18 cellular contexts compared by ENCODE assay signal in the genomic region with DNA sequence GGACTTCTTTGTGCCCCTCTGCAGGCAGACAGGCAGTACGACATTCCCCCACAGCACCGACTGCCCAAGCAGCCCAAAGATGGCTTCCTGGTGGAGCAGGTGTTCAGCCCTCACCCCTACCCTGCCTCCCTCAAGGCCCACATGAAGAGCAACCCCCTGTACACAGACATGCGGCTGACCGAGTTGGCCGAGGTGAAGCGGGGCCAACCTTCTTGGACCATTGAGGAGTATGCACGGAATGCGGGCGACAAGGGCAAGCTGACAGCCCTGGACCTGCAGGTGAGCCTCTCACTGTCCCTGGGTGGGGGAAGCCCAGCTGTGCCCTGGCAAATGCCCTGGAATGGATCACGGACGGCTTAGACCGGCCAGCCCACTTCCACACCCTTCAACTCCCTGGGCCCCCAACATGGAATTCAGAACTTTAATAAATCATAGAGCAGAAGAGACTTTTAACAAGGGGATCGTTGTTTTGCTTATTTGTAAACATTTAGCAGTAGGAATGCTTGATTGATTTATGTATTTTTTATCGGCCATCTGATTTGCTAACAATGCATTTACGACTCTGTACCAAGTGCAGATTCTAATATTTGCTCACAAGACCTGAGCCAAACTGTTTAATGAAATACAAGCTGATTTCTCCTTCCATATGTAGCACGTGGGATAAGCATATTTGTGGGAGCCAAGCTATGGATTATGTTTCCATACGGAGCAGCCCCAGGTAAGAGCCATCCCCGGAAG. TPM values are rescaled to one million over a fixed set of nuclear protein-coding genes. Genes with fewer than 3 reads are reported as not detected.
A peak's percentile ranks its signal among the peaks of the same experiment; 100 is the strongest.
DNase-seq lines count a peak whose midpoint lies in the region; ATAC-seq and TF ChIP-seq lines count a peak whose summit lies in the region.
"Had no signal": no experiment of that assay in that cellular context is flagged by ENCODE, and none has a peak within 500 bp of the region (broad histone marks: within the 10 kb centered on the region; RNA-seq: fewer than 3 reads in every experiment).

No MANE protein-coding gene starts in this region.

- H3K4me3 Mint-ChIP-seq in activated CD4-positive, alpha-beta T cell treated with anti-CD3 and anti-CD28 coated beads, Interleukin-2, amount 10 ng/mL, durations not matched to agents 24 days and 14 days, result no peak overlapping the region
- H3K4me3 Mint-ChIP-seq in osteocyte (ENCODE audit: unreplicated experiment) (no peak overlapping the region), nephron progenitor cell (no peak overlapping the region)
- H3K4me3 Mint-ChIP-seq: CD14-positive monocyte; CD4-positive, alpha-beta memory T cell had no signal

- H3K9me3 ChIP-seq in body of pancreas, result no peaks in the 10 kb centered on the region
- H3K9me3 ChIP-seq in GM23248 (ENCODE audit: low read depth), result no peaks in the 10 kb centered on the region
- H3K9me3 ChIP-seq: A549, BLaER1, HAP-1 had no signal

- DNase-seq in activated CD4-positive, alpha-beta T cell treated with anti-CD3 and anti-CD28 coated beads, Interleukin-2, amount 10 ng/mL, durations not matched to agents 24 days and 14 days, result peak; percentile 47
- DNase-seq in activated CD4-positive, alpha-beta T cell treated with anti-CD3 and anti-CD28 coated beads for 48 hours, result no peak
- peak; percentile 33 to 71 (median 50) for DNase-seq in body of pancreas
- peak; percentile 73 for DNase-seq in osteocyte (ENCODE audit: extremely low spot score, unreplicated experiment)
- DNase-seq in GM23248, result no peak
- no peak for DNase-seq in nephron progenitor cell
- no peak for DNase-seq in NOMO-1 treated with DMSO at 0.1 percent for 48 hours (lab: John Stamatoyannopoulos, UW; ENCODE audit: unreplicated experiment)
- DNase-seq: AML-193; CD4-positive, alpha-beta memory T cell; DMS153; DMS79; GF-D8 had no signal

- H3K27ac Mint-ChIP-seq in activated CD4-positive, alpha-beta T cell treated with anti-CD3 and anti-CD28 coated beads, Interleukin-2, amount 10 ng/mL, durations not matched to agents 24 days and 14 days, result no peak overlapping the region
- H3K27ac Mint-ChIP-seq in osteocyte (ENCODE audit: unreplicated experiment) (no peak overlapping the region), nephron progenitor cell (no peak overlapping the region)
- H3K27ac Mint-ChIP-seq: CD14-positive monocyte; CD4-positive, alpha-beta memory T cell had no signal

- TF ChIP-seq CTCF in body of pancreas (IDR thresholded peaks at IDR 0.05) (peak in 3 of 7 experiments; percentile 31 to 40 (median 33)), osteocyte (IDR thresholded peaks at IDR 0.05) (no peak), nephron progenitor cell (IDR thresholded peaks at IDR 0.05) (no peak)

- H3K9me2 ChIP-seq in GM23248 (ENCODE audit: insufficient read depth), result no peaks in the 10 kb centered on the region

- H3K27me3 ChIP-seq in body of pancreas, result no peaks in the 10 kb centered on the region
- H3K27me3 ChIP-seq in GM23248 (replicated peaks; ENCODE audit: insufficient read depth), result no peaks in the 10 kb centered on the region
- H3K27me3 ChIP-seq: BLaER1 had no signal

- no peak overlapping the region for H2AFZ ChIP-seq in GM23248

- H3K4me1 ChIP-seq in body of pancreas, result peaks cover 23% of the 10 kb centered on the region
- H3K4me1 ChIP-seq in GM23248 (ENCODE audit: insufficient read depth), result no peaks in the 10 kb centered on the region
- H3K4me1 ChIP-seq: A549, HAP-1 had no signal

- intact Hi-C loops in activated CD4-positive, alpha-beta T cell treated with anti-CD3 and anti-CD28 coated beads, Interleukin-2, amount 10 ng/mL, durations not matched to agents 24 days and 14 days (cut with micrococcal nuclease), result no loop called here
- intact Hi-C loops in body of pancreas (cut with DNase I), result no loop called here

- no peaks in the 10 kb centered on the region for H3K9me3 Mint-ChIP-seq in activated CD4-positive, alpha-beta T cell treated with anti-CD3 and anti-CD28 coated beads, Interleukin-2, amount 10 ng/mL, durations not matched to agents 24 days and 14 days
- H3K9me3 Mint-ChIP-seq in osteocyte (ENCODE audit: unreplicated experiment) (no peaks in the 10 kb centered on the region), nephron progenitor cell (no peaks in the 10 kb centered on the region)
- H3K9me3 Mint-ChIP-seq: CD14-positive monocyte; CD4-positive, alpha-beta memory T cell had no signal

- no peaks in the 10 kb centered on the region for H3K27me3 Mint-ChIP-seq in activated CD4-positive, alpha-beta T cell treated with anti-CD3 and anti-CD28 coated beads, Interleukin-2, amount 10 ng/mL, durations not matched to agents 24 days and 14 days
- no peaks in the 10 kb centered on the region for H3K27me3 Mint-ChIP-seq in osteocyte (ENCODE audit: unreplicated experiment)
- peaks cover 4% of the 10 kb centered on the region for H3K27me3 Mint-ChIP-seq in nephron progenitor cell (ENCODE audit: low read depth, poor library complexity)

- no peak for TF ChIP-seq POLR2A in body of pancreas (IDR thresholded peaks at IDR 0.05)

- 57 to 61% methylated on average over 11 to 18 of the region's 18 CpGs for WGBS in body of pancreas, 2 donors
- WGBS in GM23248 (ENCODE audit: low coverage in 1 of 2, low lambda C conversion rate in 2 of 2, missing lambda C conversion rate in 2 of 2), 2 experiments, result 83% methylated on average over 18 of the region's 18 CpGs

- H3K9ac ChIP-seq in GM23248, result no peak overlapping the region
- H3K9ac ChIP-seq: BLaER1 had no signal

- H3K36me3 ChIP-seq in body of pancreas (replicated peaks in 1 of 2; ENCODE audit: insufficient read depth in 1 of 2, low read depth in 2 of 2) (no peaks in the 10 kb centered on the region), GM23248 (ENCODE audit: low read depth) (0 out of 2 replicates have a peak, but pooled peaks cover under 1% of the 10 kb centered on the region)
- H3K36me3 ChIP-seq: BLaER1, HAP-1 had no signal

- H3K27ac ChIP-seq in body of pancreas, result peak overlapping the region in 3 of 4 donors; percentile 55 to 76 (median 59)
- H3K27ac ChIP-seq in GM23248, result no peak overlapping the region
- H3K27ac ChIP-seq: 22Rv1, A549, BLaER1 had no signal

- no peaks in the 10 kb centered on the region for H4K20me1 ChIP-seq in GM23248 (ENCODE audit: insufficient read depth)
- H4K20me1 ChIP-seq: BLaER1 had no signal

- no peaks in the 10 kb centered on the region for H3K79me2 ChIP-seq in GM23248 (ENCODE audit: insufficient read depth)

- H3K4me1 Mint-ChIP-seq in activated CD4-positive, alpha-beta T cell treated with anti-CD3 and anti-CD28 coated beads, Interleukin-2, amount 10 ng/mL, durations not matched to agents 24 days and 14 days, result no peaks in the 10 kb centered on the region
- H3K4me1 Mint-ChIP-seq in osteocyte (ENCODE audit: unreplicated experiment) (no peaks in the 10 kb centered on the region), nephron progenitor cell (no peaks in the 10 kb centered on the region)
- H3K4me1 Mint-ChIP-seq: CD14-positive monocyte; CD4-positive, alpha-beta memory T cell had no signal

- in situ Hi-C loops in GM23248 (cut with MboI), result no loop called here

- peak; percentile 90 for ATAC-seq in body of pancreas
- ATAC-seq: A549, HepG2 had no signal

- H3F3A ChIP-seq in GM23248 (ENCODE audit: insufficient read depth), result no peaks in the 10 kb centered on the region

- no peak overlapping the region for H3K4me2 ChIP-seq in GM23248 (ENCODE audit: unreplicated experiment)
- H3K4me2 ChIP-seq: A549, BLaER1 had no signal

- H3K36me3 Mint-ChIP-seq in activated CD4-positive, alpha-beta T cell treated with anti-CD3 and anti-CD28 coated beads, Interleukin-2, amount 10 ng/mL, durations not matched to agents 24 days and 14 days (ENCODE audit: low read depth), result no peaks in the 10 kb centered on the region
- no peaks in the 10 kb centered on the region for H3K36me3 Mint-ChIP-seq in osteocyte (ENCODE audit: unreplicated experiment)
- H3K36me3 Mint-ChIP-seq in nephron progenitor cell (ENCODE audit: low read depth), result no peaks in the 10 kb centered on the region
- H3K36me3 Mint-ChIP-seq: CD14-positive monocyte had no signal

- H3K4me3 ChIP-seq in body of pancreas (no peak overlapping the region), GM23248 (no peak overlapping the region)
- H3K4me3 ChIP-seq: A549, BLaER1, HAP-1 had no signal

RNA-seq across cellular contexts. Expression of gene MINAR1, which starts 31.1 kb away (rescaled TPM):
- 0.64 and 0.65 TPM in 2 replicates for total RNA-seq in activated CD4-positive, alpha-beta T cell treated with anti-CD3 and anti-CD28 coated beads, Interleukin-2, amount 10 ng/mL, durations not matched to agents 24 days and 14 days
- total RNA-seq in body of pancreas, result 1 to 10 TPM; 3.0 to 4.7 TPM
- total RNA-seq in osteocyte, result 1.7 and 2.1 TPM in 2 replicates
- total RNA-seq in GM23248 (2014; rRNA removed; shearing (Covaris generic)), result 1.3 and 1.6 TPM in 2 replicates
- polyA plus RNA-seq in GM23248 (2016; fragmentation: Nextera tagmentation; extraction: Ambion mirVana), result 0.25 and 0.28 TPM in 2 replicates

Comparison
In these comparisons a context has a peak if more than half of its experiments do, and no peak if none do; other contexts are left out.
1. DNase-seq: peak in activated CD4-positive, alpha-beta T cell treated with anti-CD3 and anti-CD28 coated beads, Interleukin-2, amount 10 ng/mL, durations not matched to agents 24 days and 14 days (single experiment), body of pancreas (4 of 4) and osteocyte (single experiment); none in activated CD4-positive, alpha-beta T cell treated with anti-CD3 and anti-CD28 coated beads for 48 hours (single experiment), GM23248 (single experiment), nephron progenitor cell (single experiment) and NOMO-1 treated with DMSO at 0.1 percent for 48 hours (single experiment).